In the genomic region with DNA sequence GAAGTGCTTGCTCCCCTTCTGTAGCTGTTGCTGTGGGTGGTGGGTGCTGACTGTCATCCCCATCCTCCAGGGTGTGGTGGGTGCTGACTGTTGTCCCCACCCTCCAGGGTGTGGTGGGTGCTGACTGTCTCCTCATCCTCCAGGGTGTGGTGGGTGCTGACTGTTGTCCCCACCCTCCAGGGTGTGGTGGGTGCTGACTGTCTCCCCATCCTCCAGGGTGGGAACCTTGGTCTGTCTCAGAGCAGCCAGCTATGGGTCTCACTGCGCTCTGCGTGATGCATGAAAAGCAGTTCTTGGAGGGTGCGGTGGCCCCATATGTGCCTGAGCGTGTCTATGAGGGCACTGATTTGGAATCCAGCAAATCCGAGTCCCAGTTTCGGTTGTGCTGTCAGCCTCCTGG, we compare ENCODE assay signal across 20 cellular contexts.
DNase-seq lines count a peak whose midpoint lies in the region; ATAC-seq and TF ChIP-seq lines count a peak whose summit lies in the region.
"Had no signal": no experiment of that assay in that cellular context is flagged by ENCODE, and none has a peak within 500 bp of the region (broad histone marks: within the 10 kb centered on the region; RNA-seq: fewer than 3 reads in every experiment).

No MANE protein-coding gene starts in this region.

- no peak overlapping the region for H3K27ac Mint-ChIP-seq in activated CD4-positive, alpha-beta T cell treated with anti-CD3 and anti-CD28 coated beads, Interleukin-2, amount 10 ng/mL, durations not matched to agents 24 days and 14 days
- peak overlapping the region in 5 of 8 donors; percentile 47 to 86 (median 70) for H3K27ac Mint-ChIP-seq in CD8-positive, alpha-beta memory T cell
- H3K27ac Mint-ChIP-seq in activated CD8-positive, alpha-beta T cell treated with anti-CD3 and anti-CD28 coated beads for 36 hours, result no peak overlapping the region

- H3K36me3 ChIP-seq in CD8-positive, alpha-beta memory T cell (ENCODE audit: insufficient read depth, low read length), result no peaks in the 10 kb centered on the region

- H3K27me3 Mint-ChIP-seq in activated CD4-positive, alpha-beta T cell treated with anti-CD3 and anti-CD28 coated beads, Interleukin-2, amount 10 ng/mL, durations not matched to agents 24 days and 14 days, result no peaks in the 10 kb centered on the region
- H3K27me3 Mint-ChIP-seq in CD8-positive, alpha-beta memory T cell, result no peaks in the 10 kb centered on the region
- no peaks in the 10 kb centered on the region for H3K27me3 Mint-ChIP-seq in activated CD8-positive, alpha-beta T cell treated with anti-CD3 and anti-CD28 coated beads for 36 hours
- H3K27me3 Mint-ChIP-seq: CD4-positive, alpha-beta memory T cell had no signal

- POLR2A ChIA-PET in CD8-positive, alpha-beta memory T cell (lab: Charles Lee), result no interaction called here
- POLR2A ChIA-PET in activated CD8-positive, alpha-beta T cell treated with anti-CD3 and anti-CD28 coated beads for 36 hours (lab: Charles Lee), result no interaction called here

- H3K4me3 ChIP-seq in CD8-positive, alpha-beta memory T cell (ENCODE audit: low read length), result no peak overlapping the region
- H3K4me3 ChIP-seq: PC-9 had no signal

- no peaks in the 10 kb centered on the region for H3K27me3 ChIP-seq in CD8-positive, alpha-beta memory T cell (ENCODE audit: insufficient read depth, low read length, poor library complexity, severe bottlenecking)
- H3K27me3 ChIP-seq: BE2C had no signal

- DNase-seq in activated CD4-positive, alpha-beta T cell treated with anti-CD3 and anti-CD28 coated beads, Interleukin-2, amount 10 ng/mL, durations not matched to agents 24 days and 14 days, result peak; percentile 61
- no peak for DNase-seq in activated CD4-positive, alpha-beta T cell treated with anti-CD3 and anti-CD28 coated beads for 48 hours
- no peak for DNase-seq in CD8-positive, alpha-beta memory T cell
- DNase-seq in activated CD8-positive, alpha-beta T cell treated with anti-CD3 and anti-CD28 coated beads for 36 hours, result no peak
- DNase-seq in erythroblast (lab: John Stamatoyannopoulos, UW), result peak; percentile 31 to 44
- no peak for DNase-seq in SW480 (ENCODE audit: low spot score)
- DNase-seq: BE2C; CD4-positive, alpha-beta memory T cell; DMS79 treated with DMSO at 0.1 percent for 48 hours; IMR-90; Kasumi-1; MM.1S; NCI-H1092 treated with DMSO at 0.1 percent for 48 hours; NCI-H2081 treated with DMSO at 0.1 percent for 48 hours; NCI-H510A; NCI-H82; PC-9 had no signal

- H3K9me3 ChIP-seq in CD8-positive, alpha-beta memory T cell (ENCODE audit: low read length), result no peaks in the 10 kb centered on the region
- H3K9me3 ChIP-seq: BE2C had no signal

- peak; percentile 20 for ATAC-seq in activated CD8-positive, alpha-beta T cell treated with anti-CD3 and anti-CD28 coated beads for 36 hours
- no peak for ATAC-seq in GM19023 (IDR thresholded peaks at IDR 0.05; ENCODE audit: unreplicated experiment)
- ATAC-seq in GM21367 (IDR thresholded peaks at IDR 0.05; ENCODE audit: unreplicated experiment), result no peak

- no peak overlapping the region for H3K27ac ChIP-seq in CD8-positive, alpha-beta memory T cell (ENCODE audit: low read depth, low read length)
- H3K27ac ChIP-seq: 22Rv1, PC-9 had no signal

- intact Hi-C loops in activated CD4-positive, alpha-beta T cell treated with anti-CD3 and anti-CD28 coated beads, Interleukin-2, amount 10 ng/mL, durations not matched to agents 24 days and 14 days (cut with micrococcal nuclease), result no loop called here
- intact Hi-C loops in activated CD8-positive, alpha-beta T cell treated with anti-CD3 and anti-CD28 coated beads for 36 hours (cut with micrococcal nuclease), result no loop called here

- H3K4me1 Mint-ChIP-seq in activated CD4-positive, alpha-beta T cell treated with anti-CD3 and anti-CD28 coated beads, Interleukin-2, amount 10 ng/mL, durations not matched to agents 24 days and 14 days, result peaks cover 73% of the 10 kb centered on the region
- peaks cover 29 to 90% (median 86%) of the 10 kb centered on the region in 3 donors for H3K4me1 Mint-ChIP-seq in CD8-positive, alpha-beta memory T cell
- peaks cover 52% of the 10 kb centered on the region for H3K4me1 Mint-ChIP-seq in activated CD8-positive, alpha-beta T cell treated with anti-CD3 and anti-CD28 coated beads for 36 hours (ENCODE audit: low read depth)

- peaks cover 29% of the 10 kb centered on the region for H3K4me1 ChIP-seq in CD8-positive, alpha-beta memory T cell (ENCODE audit: insufficient read depth, low read length)

- peaks cover 5% of the 10 kb centered on the region for H3K9me3 Mint-ChIP-seq in activated CD4-positive, alpha-beta T cell treated with anti-CD3 and anti-CD28 coated beads, Interleukin-2, amount 10 ng/mL, durations not matched to agents 24 days and 14 days
- no peaks in the 10 kb centered on the region for H3K9me3 Mint-ChIP-seq in CD8-positive, alpha-beta memory T cell
- H3K9me3 Mint-ChIP-seq in activated CD8-positive, alpha-beta T cell treated with anti-CD3 and anti-CD28 coated beads for 36 hours, result no peaks in the 10 kb centered on the region
- H3K9me3 Mint-ChIP-seq: CD4-positive, alpha-beta memory T cell had no signal

- TF ChIP-seq POLR2A in erythroblast (IDR thresholded peaks at IDR 0.05; ENCODE audit: low read length), result no peak

- H3K4me3 Mint-ChIP-seq in activated CD4-positive, alpha-beta T cell treated with anti-CD3 and anti-CD28 coated beads, Interleukin-2, amount 10 ng/mL, durations not matched to agents 24 days and 14 days, result no peak overlapping the region
- peak overlapping the region in 5 of 7 donors; percentile 45 to 68 (median 61) for H3K4me3 Mint-ChIP-seq in CD8-positive, alpha-beta memory T cell
- no peak overlapping the region for H3K4me3 Mint-ChIP-seq in activated CD8-positive, alpha-beta T cell treated with anti-CD3 and anti-CD28 coated beads for 36 hours

- CTCF ChIA-PET in CD8-positive, alpha-beta memory T cell (lab: Charles Lee), result no interaction called here
- CTCF ChIA-PET in activated CD8-positive, alpha-beta T cell treated with anti-CD3 and anti-CD28 coated beads for 36 hours (lab: Charles Lee), result interaction anchor here (1.1 kb wide), 1 partner anchor 9 kb away, joined by 3 read pairs; no protein-coding TSS in a partner anchor

- no peak for TF ChIP-seq CTCF in activated CD8-positive, alpha-beta T cell treated with anti-CD3 and anti-CD28 coated beads for 36 hours (IDR thresholded peaks at IDR 0.05)

- peaks cover 51% of the 10 kb centered on the region for H3K36me3 Mint-ChIP-seq in activated CD4-positive, alpha-beta T cell treated with anti-CD3 and anti-CD28 coated beads, Interleukin-2, amount 10 ng/mL, durations not matched to agents 24 days and 14 days (ENCODE audit: low read depth)
- peaks cover 5 to 18% (median 17%) of the 10 kb centered on the region in 3 donors for H3K36me3 Mint-ChIP-seq in CD8-positive, alpha-beta memory T cell
- H3K36me3 Mint-ChIP-seq in activated CD8-positive, alpha-beta T cell treated with anti-CD3 and anti-CD28 coated beads for 36 hours (ENCODE audit: low read depth), result peaks cover 22% of the 10 kb centered on the region

Comparison
In these comparisons a context has a peak if more than half of its experiments do, and no peak if none do; other contexts are left out.
1. DNase-seq: peak in activated CD4-positive, alpha-beta T cell treated with anti-CD3 and anti-CD28 coated beads, Interleukin-2, amount 10 ng/mL, durations not matched to agents 24 days and 14 days (single experiment) and erythroblast (2 of 2); none in activated CD4-positive, alpha-beta T cell treated with anti-CD3 and anti-CD28 coated beads for 48 hours (single experiment), CD8-positive, alpha-beta memory T cell (0 of 5), activated CD8-positive, alpha-beta T cell treated with anti-CD3 and anti-CD28 coated beads for 36 hours (single experiment) and SW480 (single experiment).
2. H3K27ac Mint-ChIP-seq: peak in CD8-positive, alpha-beta memory T cell (5 of 8); none in activated CD4-positive, alpha-beta T cell treated with anti-CD3 and anti-CD28 coated beads, Interleukin-2, amount 10 ng/mL, durations not matched to agents 24 days and 14 days (single experiment) and activated CD8-positive, alpha-beta T cell treated with anti-CD3 and anti-CD28 coated beads for 36 hours (single experiment).
3. H3K4me3 Mint-ChIP-seq: peak in CD8-positive, alpha-beta memory T cell (5 of 7); none in activated CD4-positive, alpha-beta T cell treated with anti-CD3 and anti-CD28 coated beads, Interleukin-2, amount 10 ng/mL, durations not matched to agents 24 days and 14 days (single experiment) and activated CD8-positive, alpha-beta T cell treated with anti-CD3 and anti-CD28 coated beads for 36 hours (single experiment).